In the genomic region with DNA sequence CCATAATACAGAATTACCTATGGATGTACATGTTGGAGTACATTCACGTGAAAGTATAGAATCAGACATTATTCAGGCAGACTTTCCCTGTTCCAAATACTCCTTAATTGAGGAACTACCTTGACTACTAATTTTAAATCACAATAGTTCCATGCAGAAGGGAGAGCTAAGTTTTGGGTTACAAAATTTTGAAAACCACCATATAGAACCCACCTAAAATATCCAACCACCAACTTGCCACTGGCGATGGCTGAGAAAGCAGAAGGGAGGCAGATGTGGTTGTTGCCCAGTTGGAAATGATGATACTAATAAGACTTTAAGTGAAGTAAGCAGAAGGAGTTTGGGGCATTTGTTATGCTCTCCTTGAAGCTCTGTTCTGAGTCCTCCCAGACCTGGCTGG, we compare ENCODE assay signal across 29 cellular contexts.
DNase-seq lines count a peak whose midpoint lies in the region; ATAC-seq, FAIRE-seq and TF ChIP-seq lines count a peak whose summit lies in the region.
"Had no signal": no experiment of that assay in that cellular context is flagged by ENCODE, and none has a peak within 500 bp of the region (broad histone marks: within the 10 kb centered on the region; RNA-seq: fewer than 3 reads in every experiment).

No MANE protein-coding gene starts in this region.

- peaks cover 43 to 86% (median 68%) of the 10 kb centered on the region in 10 experiments for H3K4me1 ChIP-seq in BLaER1 treated with 17β-estradiol and CSF1 and Interleukin-3, amounts not matched to agents 10 nM and 100 nM
- H3K4me1 ChIP-seq in GM12878 (ENCODE audit: control insufficient read depth, insufficient read depth, low read length), result peaks cover 34% of the 10 kb centered on the region
- H3K4me1 ChIP-seq in right lobe of liver, result no peaks in the 10 kb centered on the region
- H3K4me1 ChIP-seq: gastroesophageal sphincter had no signal

- RAD21 ChIA-PET in GM12878 (lab: Charles Lee; ENCODE audit: unreplicated experiment), result interaction anchor here (0.6 to 5.2 kb wide), 14 partner anchors 9 to 191 kb away, joined by 3 to 53 read pairs (median 4); partner anchors contain the start of gene HLX

- SMC1A ChIA-PET in GM12878 (lab: Charles Lee; ENCODE audit: uncharacterized antibody, unreplicated experiment), result interaction anchor here (0.5 to 3.9 kb wide), 21 partner anchors 10 to 192 kb away, joined by 3 to 46 read pairs (median 4); no protein-coding TSS in a partner anchor

- H3K4me2 ChIP-seq in BLaER1 treated with 17β-estradiol and CSF1 and Interleukin-3, amounts not matched to agents 10 nM and 100 nM, result peak overlapping the region; percentile 39 to 83 (median 75)
- peak overlapping the region; percentile 64 for H3K4me2 ChIP-seq in GM12878 (ENCODE audit: control insufficient read depth, insufficient read depth)
- H3K4me2 ChIP-seq: smooth muscle cell had no signal

- no peak overlapping the region for H2AFZ ChIP-seq in GM12878 (ENCODE audit: control insufficient read depth, low read depth, low read length)

- no peaks in the 10 kb centered on the region for H3K36me3 ChIP-seq in BLaER1 treated with 17β-estradiol and CSF1 and Interleukin-3, amounts not matched to agents 10 nM and 100 nM
- H3K36me3 ChIP-seq in GM12878 (ENCODE audit: control insufficient read depth in 2 of 2, insufficient read depth in 2 of 2, low read length in 1 of 2) (no peaks in the 10 kb centered on the region; a peak in 1 of 4 replicates), right lobe of liver (no peaks in the 10 kb centered on the region)
- H3K36me3 ChIP-seq: gastroesophageal sphincter, left lung had no signal

- H4K20me1 ChIP-seq in BLaER1 treated with 17β-estradiol and CSF1 and Interleukin-3, amounts not matched to agents 10 nM and 100 nM, result no peaks in the 10 kb centered on the region
- no peaks in the 10 kb centered on the region for H4K20me1 ChIP-seq in GM12878 (ENCODE audit: control insufficient read depth, insufficient read depth)

- H3K9me3 ChIP-seq in BLaER1 treated with 17β-estradiol and CSF1 and Interleukin-3, amounts not matched to agents 10 nM and 100 nM (replicated peaks in 1 of 11), result peaks cover 4 to 28% (median 9%) of the 10 kb centered on the region in 11 experiments; a peak in 17 of 22 replicates
- H3K9me3 ChIP-seq in GM12878 (replicated peaks; ENCODE audit: control insufficient read depth, insufficient read depth, low read length) (peaks cover 7% of the 10 kb centered on the region), right lobe of liver (peaks cover 0 to 3% (median 0%) of the 10 kb centered on the region in 4 donors)
- H3K9me3 ChIP-seq: gastroesophageal sphincter, left lung had no signal

- peak; percentile 6; the same call in 2 of the 3 replicates for ATAC-seq in GM12878
- ATAC-seq in right lobe of liver, result no peak
- ATAC-seq in HG03095 (IDR thresholded peaks at IDR 0.05; ENCODE audit: unreplicated experiment), result no peak
- ATAC-seq: activated CD8-positive, alpha-beta memory T cell treated with anti-CD3 and anti-CD28 coated beads, Interleukin-2, amount 10 ng/mL, durations not matched to agents 7 days and 5 days; CD8-positive, alpha-beta T cell; gastroesophageal sphincter; HepG2; left lung; naive thymus-derived CD8-positive, alpha-beta T cell; T-helper 17 cell had no signal

- TF ChIP-seq RAD21 in GM12878 (IDR thresholded peaks at IDR 0.05; ENCODE audit: insufficient read depth, low read depth, low read length), result no peak

- no peak for FAIRE-seq in GM12878 (lab: Jason Lieb, UNC)
- FAIRE-seq: astrocyte, G401.6, H54, HepG2 had no signal

- CTCF ChIA-PET in GM12878 (lab: Yijun Ruan, JAX), result interaction anchor here (0.8 to 3.7 kb wide), 11 partner anchors 18 to 308 kb away, joined by 3 to 18 read pairs (median 4); no protein-coding TSS in a partner anchor

- no peak for TF ChIP-seq EP300 in GM12878 (IDR thresholded peaks at IDR 0.05; ENCODE audit: borderline replicate concordance in 1 of 2, control insufficient read depth in 1 of 2, low read depth in 2 of 2, low read length in 2 of 2)

- no peaks in the 10 kb centered on the region for H3K27me3 ChIP-seq in BLaER1 treated with 17β-estradiol and CSF1 and Interleukin-3, amounts not matched to agents 10 nM and 100 nM
- H3K27me3 ChIP-seq in GM12878 (replicated peaks in 1 of 2; ENCODE audit: control insufficient read depth in 2 of 2, insufficient read depth in 2 of 2, low read length in 1 of 2) (no peaks in the 10 kb centered on the region), right lobe of liver (no peaks in the 10 kb centered on the region)
- H3K27me3 ChIP-seq: gastroesophageal sphincter, left lung had no signal

- POLR2A ChIA-PET in GM12878 (lab: Charles Lee), result interaction anchor here (0.8 to 3.1 kb wide), 6 partner anchors 22 to 113 kb away, joined by 3 to 22 read pairs (median 4); no protein-coding TSS in a partner anchor

- WGBS in GM12878 (ENCODE audit: insufficient coverage, insufficient replicate concordance, low lambda C conversion rate, missing lambda C conversion rate), result 25% methylated on average over 2 of the region's 2 CpGs
- WGBS in right lobe of liver (ENCODE audit: insufficient coverage, low coverage, low lambda C conversion rate, missing lambda C conversion rate), result 62% methylated on average over 2 of the region's 2 CpGs

- no peak for TF ChIP-seq CTCF in NB4 (IDR thresholded peaks at IDR 0.05; ENCODE audit: low read depth, low read length)
- TF ChIP-seq CTCF in GM12878 (IDR thresholded peaks at IDR 0.05 in 2 of 3, conservative IDR thresholded peaks at IDR 0.05 in 1 of 3; ENCODE audit: control insufficient read depth in 2 of 3, extremely low read depth in 1 of 3, insufficient read depth in 1 of 3, low read depth in 3 of 3, low read length in 3 of 3), result no peak
- no peak for TF ChIP-seq CTCF in right lobe of liver (IDR thresholded peaks at IDR 0.05)

- BruUV-seq in GM12878 (replicated peaks; lab: Mats Ljungman, UMichigan), result no TSS peak

- H3K4me3 ChIP-seq in BLaER1 treated with 17β-estradiol and CSF1 and Interleukin-3, amounts not matched to agents 10 nM and 100 nM, result peak overlapping the region in 2 of 10 experiments; percentile 1 to 5; a peak in 3 of 20 replicates
- H3K4me3 ChIP-seq in NB4 (ENCODE audit: low read depth, low read length) (peak overlapping the region; percentile 1), GM12878 (0 out of 2 replicates have a peak overlapping the region, but pooled peaks have one; percentile 1), right lobe of liver (no peak overlapping the region)
- H3K4me3 ChIP-seq: gastroesophageal sphincter, left lung, smooth muscle cell had no signal

- in situ Hi-C loops in GM12878 (cut with MboI), result no loop called here

- no peaks in the 10 kb centered on the region for H3K79me2 ChIP-seq in GM12878 (ENCODE audit: control insufficient read depth, insufficient read depth, low read length)

- intact Hi-C loops in GM12878 (cut with micrococcal nuclease; ENCODE audit: unreplicated experiment), result loop anchor here (1.0 to 2.0 kb wide), 5 partner anchors 24 to 191 kb away; partner anchors contain the start of gene HLX
- intact Hi-C loops in right lobe of liver (cut with DNase I), result no loop called here

- no peak for TF ChIP-seq POLR2A in NB4 (IDR thresholded peaks at IDR 0.05; ENCODE audit: extremely low read depth, insufficient read length)
- no peak for TF ChIP-seq POLR2A in GM12878 (IDR thresholded peaks at IDR 0.05; ENCODE audit: low read depth, low read length)
- no peak for TF ChIP-seq POLR2A in right lobe of liver (IDR thresholded peaks at IDR 0.05)

- H3K27ac ChIP-seq in BLaER1 treated with 17β-estradiol and CSF1 and Interleukin-3, amounts not matched to agents 10 nM and 100 nM, result peak overlapping the region; percentile 78 to 93 (median 88); a peak in 21 of 22 replicates
- H3K27ac ChIP-seq in GM12878 (ENCODE audit: control insufficient read depth, insufficient read depth), result peak overlapping the region; percentile 89
- no peak overlapping the region for H3K27ac ChIP-seq in right lobe of liver
- H3K27ac ChIP-seq: gastroesophageal sphincter, VCaP had no signal

- DNase-seq in GF-D8 (lab: John Stamatoyannopoulos, UW) (peak; percentile 5), NB4 (ENCODE audit: low read depth) (peak; percentile 24), GM12878 (ENCODE audit: low read depth, low spot score) (no peak), DMS 273 treated with DMSO at 0.1 percent for 48 hours (lab: John Stamatoyannopoulos, UW) (no peak), right lobe of liver (no peak)
- DNase-seq: activated CD4-positive, alpha-beta T cell treated with anti-CD3 and anti-CD28 coated beads, Interleukin-2, amount 50 U/mL, for 1 hour; activated CD8-positive, alpha-beta memory T cell treated with anti-CD3 and anti-CD28 coated beads, Interleukin-2, amount 10 ng/mL, durations not matched to agents 7 days and 5 days; caudate nucleus; CD8-positive, alpha-beta T cell; DMS153; hippocampal formation; left lung; naive thymus-derived CD8-positive, alpha-beta T cell; NCI-H2081 treated with DMSO at 0.1 percent for 48 hours; NCI-H345; NCI-H748 treated with DMSO at 0.1 percent for 48 hours; SHP77; stimulated activated CD4-positive, alpha-beta T cell treated with anti-CD3 and anti-CD28 coated beads, Interleukin-4, amount 100 ng/mL, for 24 hours; stimulated activated naive CD4-positive, alpha-beta T cell treated with Interleukin-2 at 50 U/mL for 16 hours; T-helper 17 cell had no signal

- H3K9ac ChIP-seq in BLaER1 treated with 17β-estradiol and CSF1 and Interleukin-3, amounts not matched to agents 10 nM and 100 nM, result peak overlapping the region; percentile 61 to 77 (median 66); a peak in 19 of 22 replicates
- no peak overlapping the region for H3K9ac ChIP-seq in GM12878 (ENCODE audit: control insufficient read depth, insufficient read depth, low read length)

TF ChIP-seq in GM12878, 131 proteins besides CTCF, POLR2A, EP300 and RAD21 (continues in another document):
- TF ChIP-seq CBX3 (IDR thresholded peaks at IDR 0.05; ENCODE audit: borderline replicate concordance, low read depth) (no peak), POLR2AphosphoS5 (IDR thresholded peaks at IDR 0.05; ENCODE audit: low read length) (no peak)

Comparison
In these comparisons a context has a peak if more than half of its experiments do, and no peak if none do; other contexts are left out.
1. H3K27ac ChIP-seq: peak in BLaER1 treated with 17β-estradiol and CSF1 and Interleukin-3, amounts not matched to agents 10 nM and 100 nM (11 of 11) and GM12878 (single experiment); none in right lobe of liver (0 of 3).
2. H3K4me3 ChIP-seq: peak in NB4 (single experiment) and GM12878 (single experiment); none in right lobe of liver (0 of 3).
3. DNase-seq: peak in GF-D8 (single experiment) and NB4 (single experiment); none in GM12878 (single experiment), DMS 273 treated with DMSO at 0.1 percent for 48 hours (single experiment) and right lobe of liver (0 of 3).